8 cellular contexts compared by ENCODE assay signal in the genomic region with DNA sequence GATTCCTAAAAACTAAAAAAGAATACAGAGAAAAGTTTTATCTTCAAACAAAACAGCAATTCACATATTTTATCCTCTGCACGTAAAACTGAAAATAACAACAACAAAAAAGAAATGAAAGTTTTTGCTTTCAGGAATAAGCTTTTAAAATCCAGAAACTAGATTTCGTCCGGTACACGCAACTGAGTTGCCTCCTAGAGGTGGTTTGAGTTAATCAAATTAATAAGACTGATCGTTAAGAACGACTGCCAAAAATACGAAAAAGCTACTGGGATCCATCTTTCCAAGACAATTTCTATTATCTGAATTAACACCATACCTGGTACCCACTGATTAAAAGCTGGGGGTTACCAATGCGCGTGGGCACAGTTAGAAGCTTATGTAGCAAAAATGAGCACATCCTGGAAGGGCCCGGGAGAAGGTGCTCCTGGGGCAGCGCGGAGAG. TPM values are rescaled to one million over a fixed set of nuclear protein-coding genes. Genes with fewer than 3 reads are reported as not detected.
DNase-seq lines count a peak whose midpoint lies in the region; ATAC-seq and TF ChIP-seq lines count a peak whose summit lies in the region.

No MANE protein-coding gene starts in this region.

- TF ChIP-seq CTCF in brain microvascular endothelial cell (IDR thresholded peaks at IDR 0.05; ENCODE audit: low read depth, low read length, missing control alignments) = no peak

- H3K4me1 ChIP-seq in HUES48 (ENCODE audit: control insufficient read depth, insufficient read depth, low read length) (peaks cover 21% of the 10 kb centered on the region), mesendoderm (ENCODE audit: control insufficient read depth, low read depth, low read length) (peaks cover 2% of the 10 kb centered on the region)

- H3K56ac ChIP-seq in mesendoderm (ENCODE audit: low read length) = peak overlapping the region; percentile 99

- H2AK5ac ChIP-seq in mesendoderm (ENCODE audit: low read length) = no peak overlapping the region

- no peak overlapping the region for H2BK15ac ChIP-seq in mesendoderm (replicated peaks; ENCODE audit: low read depth)

- peak overlapping the region; percentile 82 for H3K4me2 ChIP-seq in mesendoderm (ENCODE audit: low read length)

- H3K27me3 ChIP-seq in HUES48 (ENCODE audit: control insufficient read depth, insufficient read depth, low read length) = no peaks in the 10 kb centered on the region
- H3K27me3 ChIP-seq in brain microvascular endothelial cell (replicated peaks) = no peaks in the 10 kb centered on the region
- H3K27me3 ChIP-seq in mesendoderm (ENCODE audit: insufficient read depth, low read length, poor library complexity) = no peaks in the 10 kb centered on the region

- no peaks in the 10 kb centered on the region; the same call in 1 of the 2 replicates for H3K9me3 ChIP-seq in HUES48 (ENCODE audit: control insufficient read depth, insufficient read depth, low read length)

- H4K5ac ChIP-seq in mesendoderm (ENCODE audit: low read length) = no peak overlapping the region

- peak overlapping the region; percentile 75 for H3K18ac ChIP-seq in mesendoderm (ENCODE audit: low read length)

- peaks cover 21% of the 10 kb centered on the region for H3K79me2 ChIP-seq in mesendoderm (ENCODE audit: control insufficient read depth, insufficient read depth, low read length)

- peak; percentile 1 for ATAC-seq in GM18498 (IDR thresholded peaks at IDR 0.05; ENCODE audit: unreplicated experiment)
- no peak for ATAC-seq in HG03025 (IDR thresholded peaks at IDR 0.05; ENCODE audit: low FRiP score, unreplicated experiment)
- no peak for ATAC-seq in GM21619 (IDR thresholded peaks at IDR 0.05; ENCODE audit: unreplicated experiment)

- peak overlapping the region; percentile 99 for H3K4me3 ChIP-seq in HUES48 (ENCODE audit: low read depth, low read length)
- H3K4me3 ChIP-seq in brain microvascular endothelial cell (ENCODE audit: low read depth, low read length) = peak overlapping the region; percentile 87
- H3K4me3 ChIP-seq in mesendoderm (ENCODE audit: low read length) = peak overlapping the region; percentile 86

- DNase-seq in brain microvascular endothelial cell = no peak
- DNase-seq in mesendoderm = no peak
- no peak for DNase-seq in EL
- no peak for DNase-seq in NCI-H2107 treated with DMSO at 0.1 percent for 48 hours (lab: John Stamatoyannopoulos, UW; ENCODE audit: unreplicated experiment)

- WGBS in mesendoderm (ENCODE audit: extremely low coverage, insufficient coverage, low lambda C conversion rate) = no CpG with 5 or more reads among the region's 12 CpGs

- H2BK120ac ChIP-seq in mesendoderm (ENCODE audit: low read depth, low read length) = no peak overlapping the region

- H3K23ac ChIP-seq in mesendoderm (ENCODE audit: low read length) = no peak overlapping the region

- H3K27ac ChIP-seq in HUES48 (ENCODE audit: low read depth, low read length) = peak overlapping the region; percentile 95
- peak overlapping the region; percentile 68 for H3K27ac ChIP-seq in brain microvascular endothelial cell
- H3K27ac ChIP-seq in mesendoderm (ENCODE audit: low read depth, low read length) = no peak overlapping the region

- in situ Hi-C loops in brain microvascular endothelial cell (cut with HindIII; ENCODE audit: low pct_ligation_motif_present, low sequenced_read_pairs) = no loop called here

- H3K79me1 ChIP-seq in mesendoderm (ENCODE audit: low read length) = peaks cover 8% of the 10 kb centered on the region

- H4K8ac ChIP-seq in mesendoderm (ENCODE audit: low read depth, low read length) = no peak overlapping the region

- H3K36me3 ChIP-seq in HUES48 (ENCODE audit: control insufficient read depth, insufficient read depth, low read length) (peaks cover 42% of the 10 kb centered on the region), brain microvascular endothelial cell (replicated peaks) (peaks cover 17% of the 10 kb centered on the region), mesendoderm (ENCODE audit: control insufficient read depth, insufficient read depth, low read length) (peaks cover 7% of the 10 kb centered on the region)

- H2BK5ac ChIP-seq in mesendoderm (ENCODE audit: low read length) = peak overlapping the region; percentile 61

- H3K4ac ChIP-seq in mesendoderm (ENCODE audit: low read depth, low read length) = peak overlapping the region; percentile 44

- H3K9ac ChIP-seq in HUES48 (ENCODE audit: low read depth, low read length) (peak overlapping the region; percentile 88), mesendoderm (ENCODE audit: low read length) (peak overlapping the region; percentile 86)

RNA-seq across cellular contexts. Expression of a gene that starts 0.7 kb away (rescaled TPM):
- polyA plus RNA-seq in mesendoderm (2013, experiment 1 of 2) = 101 TPM
- 98.4 TPM for polyA plus RNA-seq in mesendoderm (2013, experiment 2 of 2)

RNA-seq across cellular contexts. Expression of a gene that starts 29.6 kb away (rescaled TPM):
- 26.6 TPM for polyA plus RNA-seq in mesendoderm (2013, experiment 1 of 2)
- 26.9 TPM for polyA plus RNA-seq in mesendoderm (2013, experiment 2 of 2)

RNA-seq across cellular contexts. Expression of a gene that starts 30.7 kb away (rescaled TPM):
- 344 TPM for polyA plus RNA-seq in mesendoderm (2013, experiment 1 of 2)
- polyA plus RNA-seq in mesendoderm (2013, experiment 2 of 2) = 340 TPM
